Comparison of ENCODE assay signal across 19 cellular contexts in the genomic region with DNA sequence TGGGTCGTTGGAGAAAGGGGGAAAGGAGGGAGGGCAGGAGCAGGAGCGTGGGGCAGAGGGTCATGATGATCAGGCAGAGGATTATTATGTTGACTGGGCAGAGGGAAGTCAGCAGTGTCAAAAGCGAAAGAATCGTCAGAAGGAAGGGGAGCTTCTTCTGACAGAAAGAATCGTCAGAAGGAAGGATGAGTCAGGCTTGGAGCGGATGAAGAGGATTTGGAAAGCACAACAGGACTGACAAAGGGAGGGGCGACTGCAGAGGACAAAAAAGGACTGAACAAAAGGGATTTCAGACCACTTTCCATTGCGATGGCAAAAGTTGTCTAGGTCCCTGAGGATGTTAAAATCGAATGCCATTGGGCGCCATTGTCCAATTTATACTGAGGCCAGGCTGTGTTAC.
"Had no signal": no experiment of that assay in that cellular context is flagged by ENCODE, and none has a peak within 500 bp of the region (broad histone marks: within the 10 kb centered on the region; RNA-seq: fewer than 3 reads in every experiment).

No MANE protein-coding gene starts in this region.

- H3K27ac ChIP-seq: epithelial cell of prostate, esophagus squamous epithelium, gastroesophageal sphincter, psoas muscle, right lobe of liver, suprapubic skin, tibial artery, upper lobe of left lung, uterus had no signal

- H3K36me3 ChIP-seq: esophagus squamous epithelium, gastroesophageal sphincter, right lobe of liver, suprapubic skin, tibial artery, upper lobe of left lung, uterus had no signal

- H3K9me3 ChIP-seq: gastroesophageal sphincter, psoas muscle, right lobe of liver, suprapubic skin, tibial artery, upper lobe of left lung, uterus had no signal

- H3K27me3 ChIP-seq: esophagus squamous epithelium, gastroesophageal sphincter, right lobe of liver, suprapubic skin, tibial artery, upper lobe of left lung, uterus had no signal

- H3K4me3 ChIP-seq: esophagus squamous epithelium, gastroesophageal sphincter, psoas muscle, right lobe of liver, suprapubic skin, tibial artery, upper lobe of left lung, uterus had no signal

- H3K4me1 ChIP-seq: esophagus squamous epithelium, gastroesophageal sphincter, psoas muscle, right lobe of liver, suprapubic skin, tibial artery, upper lobe of left lung, uterus had no signal

- DNase-seq: cortex of kidney; effector memory CD8-positive, alpha-beta T cell; esophagus squamous epithelium; foreskin fibroblast; glutamatergic neuron; islet precursor cell; midbrain; psoas muscle; retina; right lobe of liver; stimulated activated CD4-positive, alpha-beta T cell treated with anti-CD3 and anti-CD28 coated beads, Interleukin-4, amount 100 ng/mL, for 1 hour; stimulated activated CD8-positive, alpha-beta memory T cell treated with anti-CD3 and anti-CD28 coated beads, Interleukin-4, amount 100 ng/mL, for 48 hours; stimulated activated naive CD8-positive, alpha-beta T cell treated with anti-CD3 and anti-CD28 coated beads, Interleukin-15, Interleukin-2, amounts not matched to agents 100 U/mL and 50 U/mL, for 24 hours; tibial artery; upper lobe of left lung; uterus had no signal
